Comparison of ENCODE assay signal across 1 cellular context in the genomic region with DNA sequence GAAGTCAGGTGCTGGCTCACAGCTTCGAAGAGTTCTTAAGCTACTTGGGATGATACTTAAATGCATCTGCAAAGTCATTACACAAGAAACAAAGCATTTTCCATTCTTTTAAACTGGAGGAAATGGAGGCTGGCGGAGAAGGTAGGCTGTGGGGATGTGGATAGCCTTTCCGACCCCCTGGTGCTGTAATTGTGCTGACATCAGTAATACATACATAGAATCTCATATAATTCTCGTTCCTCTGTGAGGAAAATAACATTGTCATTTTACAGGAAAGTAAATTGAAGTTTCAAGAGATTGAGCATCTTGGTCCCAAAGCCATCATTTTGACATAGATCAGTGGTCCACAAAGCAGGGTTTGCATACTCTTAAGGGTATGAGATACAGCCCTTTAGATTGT.
A peak's percentile ranks its signal among the peaks of the same experiment; 100 is the strongest.
TF ChIP-seq lines count a peak whose summit lies in the region.

No MANE protein-coding gene starts in this region.

TF ChIP-seq in K562, 482 proteins besides CTCF, POLR2A, EP300 and RAD21:
- TF ChIP-seq THRA (IDR thresholded peaks at IDR 0.05) (no peak), ZNF316 (IDR thresholded peaks at IDR 0.05) (peak; percentile 26; the same call in 1 of the 2 replicates)
